2 cellular contexts compared by ENCODE assay signal in the genomic region with DNA sequence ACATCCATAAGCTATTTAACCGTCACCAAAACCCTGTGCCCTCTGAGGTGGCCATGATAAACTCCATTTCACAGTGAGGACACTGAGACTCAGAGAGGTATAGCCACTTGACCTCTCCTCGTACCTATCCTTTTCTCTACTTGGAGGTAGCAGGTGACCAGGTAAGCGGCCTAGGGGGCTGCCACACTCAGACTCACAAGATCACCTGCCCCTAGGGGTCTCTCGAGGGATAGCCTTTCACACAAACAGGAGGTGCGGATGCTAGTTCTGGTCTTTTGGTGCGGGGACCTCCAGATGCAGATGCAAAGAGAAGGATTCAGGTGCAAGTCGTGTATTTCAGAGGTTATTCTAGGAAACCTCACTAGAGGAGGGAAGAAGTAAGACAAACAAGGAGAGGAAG.
TF ChIP-seq lines count a peak whose summit lies in the region.

No MANE protein-coding gene starts in this region.

TF ChIP-seq in H1, 55 proteins besides CTCF, POLR2A, EP300 and RAD21:
- TF ChIP-seq SP1 (IDR thresholded peaks at IDR 0.05; ENCODE audit: low read depth, low read length): no peak
- no peak for TF ChIP-seq TBP (IDR thresholded peaks at IDR 0.05; ENCODE audit: low read depth, low read length)
- no peak for TF ChIP-seq RBBP5 (IDR thresholded peaks at IDR 0.05; ENCODE audit: borderline replicate concordance, low read depth, low read length)
- TF ChIP-seq SIN3A (conservative IDR thresholded peaks at IDR 0.05 in 1 of 2, IDR thresholded peaks at IDR 0.05 in 1 of 2; ENCODE audit: low read depth in 1 of 2, low read length in 2 of 2): no peak
- no peak for TF ChIP-seq SUZ12 (IDR thresholded peaks at IDR 0.05; ENCODE audit: low read length)
- TF ChIP-seq EGR1 (IDR thresholded peaks at IDR 0.05; ENCODE audit: borderline replicate concordance, low read depth, low read length): no peak

TF ChIP-seq in GM12891, 5 proteins besides CTCF, POLR2A, EP300 and RAD21:
- TF ChIP-seq TAF1 (IDR thresholded peaks at IDR 0.05; ENCODE audit: low read depth, low read length) (no peak), SPI1 (IDR thresholded peaks at IDR 0.05; ENCODE audit: low read depth, low read length) (no peak)
